18 cellular contexts compared by ENCODE assay signal in genomic region chr19:1967087-1967608, GRCh38. TPM values are rescaled to one million over a fixed set of nuclear protein-coding genes. Genes with fewer than 3 reads are reported as not detected.
DNase-seq lines count a peak whose midpoint lies in the region; ATAC-seq and TF ChIP-seq lines count a peak whose summit lies in the region.
"Had no signal": no experiment of that assay in that cellular context is flagged by ENCODE, and none has a peak within 500 bp of the region (broad histone marks: within the 10 kb centered on the region; RNA-seq: fewer than 3 reads in every experiment).

No MANE protein-coding gene starts in this region.

- peaks cover 21% of the 10 kb centered on the region for H3K4me1 Mint-ChIP-seq in CD8-positive, alpha-beta T cell (ENCODE audit: low read depth)

- intact Hi-C loops in CD8-positive, alpha-beta T cell (cut with DNase I, micrococcal nuclease): loop anchor here in 1 of 2 experiments (2.0 kb wide), 1 partner anchor 38 kb away; no protein-coding TSS in a partner anchor

- peak overlapping the region; percentile 0 to 60 (median 29); a peak in 11 of 22 replicates for H3K9ac ChIP-seq in BLaER1 treated with 17β-estradiol and CSF1 and Interleukin-3, amounts not matched to agents 10 nM and 100 nM

- peak overlapping the region; percentile 87 for H3K27ac Mint-ChIP-seq in CD8-positive, alpha-beta T cell
- H3K27ac Mint-ChIP-seq: T-helper 1 cell treated with Interleukin-12 subunit alpha and Interleukin-12 subunit beta and Interleukin-4 antibody, amounts not matched to agents 30 μg/mL and 1 μg/mL, for 36 hours; type B pancreatic cell had no signal

- H3K9me3 Mint-ChIP-seq in CD8-positive, alpha-beta T cell: no peaks in the 10 kb centered on the region
- H3K9me3 Mint-ChIP-seq: CD14-positive monocyte; T-helper 1 cell treated with Interleukin-12 subunit alpha and Interleukin-12 subunit beta and Interleukin-4 antibody, amounts not matched to agents 30 μg/mL and 1 μg/mL, for 36 hours; type B pancreatic cell had no signal

- no peak for TF ChIP-seq CTCF in CD8-positive, alpha-beta T cell (IDR thresholded peaks at IDR 0.05)

- ATAC-seq in CD8-positive, alpha-beta T cell: peak; percentile 65
- no peak for ATAC-seq in GM18867 (IDR thresholded peaks at IDR 0.05; ENCODE audit: unreplicated experiment)
- ATAC-seq: left colon, mucosa of descending colon, sciatic nerve had no signal

- peak overlapping the region in 3 of 10 experiments; percentile 21 to 37 (median 32); a peak in 3 of 20 replicates for H3K4me3 ChIP-seq in BLaER1 treated with 17β-estradiol and CSF1 and Interleukin-3, amounts not matched to agents 10 nM and 100 nM
- H3K4me3 ChIP-seq in CD8-positive, alpha-beta T cell (ENCODE audit: low read depth, low read length): no peak overlapping the region
- peak overlapping the region; percentile 8 for H3K4me3 ChIP-seq in effector memory CD4-positive, alpha-beta T cell (ENCODE audit: insufficient read depth, low read depth, low read length, poor library complexity, severe bottlenecking)
- H3K4me3 ChIP-seq: mucosa of descending colon had no signal

- peaks cover 21% of the 10 kb centered on the region for H3K36me3 Mint-ChIP-seq in CD8-positive, alpha-beta T cell
- H3K36me3 Mint-ChIP-seq: type B pancreatic cell had no signal

- peak overlapping the region; percentile 52 to 93 (median 81) for H3K4me2 ChIP-seq in BLaER1 treated with 17β-estradiol and CSF1 and Interleukin-3, amounts not matched to agents 10 nM and 100 nM

- CTCF ChIA-PET in CD8-positive, alpha-beta T cell (lab: Charles Lee): interaction anchor here (1.1 kb wide), 1 partner anchor 24 kb away, joined by 3 read pairs; no protein-coding TSS in a partner anchor

- no peaks in the 10 kb centered on the region for H3K27me3 ChIP-seq in BLaER1 treated with 17β-estradiol and CSF1 and Interleukin-3, amounts not matched to agents 10 nM and 100 nM
- no peaks in the 10 kb centered on the region for H3K27me3 ChIP-seq in CD8-positive, alpha-beta T cell (ENCODE audit: insufficient read depth, low read length)
- no peaks in the 10 kb centered on the region for H3K27me3 ChIP-seq in effector memory CD4-positive, alpha-beta T cell (replicated peaks; ENCODE audit: control insufficient read depth, insufficient read depth, low read length, poor library complexity, severe bottlenecking)

- H3K36me3 ChIP-seq in BLaER1 treated with 17β-estradiol and CSF1 and Interleukin-3, amounts not matched to agents 10 nM and 100 nM: peaks cover 29 to 71% (median 47%) of the 10 kb centered on the region in 11 experiments
- H3K36me3 ChIP-seq in CD8-positive, alpha-beta T cell (ENCODE audit: insufficient read depth, low read length): peaks cover 5% of the 10 kb centered on the region
- H3K36me3 ChIP-seq in effector memory CD4-positive, alpha-beta T cell (ENCODE audit: control insufficient read depth, insufficient read depth, low read length): peaks cover 30% of the 10 kb centered on the region

- peaks cover 23 to 46% (median 39%) of the 10 kb centered on the region in 10 experiments for H3K4me1 ChIP-seq in BLaER1 treated with 17β-estradiol and CSF1 and Interleukin-3, amounts not matched to agents 10 nM and 100 nM
- H3K4me1 ChIP-seq in CD8-positive, alpha-beta T cell (ENCODE audit: insufficient read depth, low read length): peaks cover 16% of the 10 kb centered on the region
- H3K4me1 ChIP-seq in effector memory CD4-positive, alpha-beta T cell (ENCODE audit: control insufficient read depth, insufficient read depth, low read length, poor library complexity, severe bottlenecking): peaks cover 13% of the 10 kb centered on the region

- H4K20me1 ChIP-seq in BLaER1 treated with 17β-estradiol and CSF1 and Interleukin-3, amounts not matched to agents 10 nM and 100 nM: peaks cover 77 to 99% (median 92%) of the 10 kb centered on the region in 11 experiments

- POLR2A ChIA-PET in CD8-positive, alpha-beta T cell (lab: Charles Lee): no interaction called here

- peak overlapping the region; percentile 62 for H3K4me3 Mint-ChIP-seq in CD8-positive, alpha-beta T cell
- H3K4me3 Mint-ChIP-seq: CD14-positive monocyte; T-helper 1 cell treated with Interleukin-12 subunit alpha and Interleukin-12 subunit beta and Interleukin-4 antibody, amounts not matched to agents 30 μg/mL and 1 μg/mL, for 36 hours; type B pancreatic cell had no signal

- H3K27me3 Mint-ChIP-seq in CD8-positive, alpha-beta T cell (ENCODE audit: low read depth): no peaks in the 10 kb centered on the region
- H3K27me3 Mint-ChIP-seq: type B pancreatic cell had no signal

- no peaks in the 10 kb centered on the region for H3K9me3 ChIP-seq in BLaER1 treated with 17β-estradiol and CSF1 and Interleukin-3, amounts not matched to agents 10 nM and 100 nM (replicated peaks in 1 of 11)
- H3K9me3 ChIP-seq in CD8-positive, alpha-beta T cell (ENCODE audit: low read length): no peaks in the 10 kb centered on the region
- no peaks in the 10 kb centered on the region for H3K9me3 ChIP-seq in effector memory CD4-positive, alpha-beta T cell (ENCODE audit: control insufficient read depth, low read length)
- H3K9me3 ChIP-seq: mucosa of descending colon had no signal

- peak overlapping the region in 5 of 11 experiments; percentile 0 to 42 (median 18); a peak in 5 of 22 replicates for H3K27ac ChIP-seq in BLaER1 treated with 17β-estradiol and CSF1 and Interleukin-3, amounts not matched to agents 10 nM and 100 nM
- H3K27ac ChIP-seq in CD8-positive, alpha-beta T cell (ENCODE audit: low read depth, low read length): peak overlapping the region; percentile 6
- H3K27ac ChIP-seq in effector memory CD4-positive, alpha-beta T cell (ENCODE audit: insufficient read depth, low read length, poor library complexity, severe bottlenecking): no peak overlapping the region

- DNase-seq in CD8-positive, alpha-beta T cell: peak in 6 of 7 experiments; percentile 15 to 67 (median 47)
- peak; percentile 47 for DNase-seq in activated T-cell treated with anti-CD3 and anti-CD28 coated beads, Interleukin-2, amount 50 U/mL, for 1 hour
- no peak for DNase-seq in effector memory CD4-positive, alpha-beta T cell
- no peak for DNase-seq in OCI-M2 (lab: John Stamatoyannopoulos, UW; ENCODE audit: unreplicated experiment)
- DNase-seq in glomerular visceral epithelial cell (ENCODE audit: extremely low spot score): no peak
- DNase-seq: cerebellar nuclear complex, HCEC 1CT, left colon, MM.1S, mucosa of descending colon, NCI-H187 treated with DMSO at 0.1 percent for 48 hours, Right ventricle myocardium superior had no signal

RNA-seq across cellular contexts. Expression of gene CSNK1G2, which starts 26.2 kb away (rescaled TPM):
- 100 to 1,000 TPM; 140 to 141 TPM for total RNA-seq in CD8-positive, alpha-beta T cell

RNA-seq across cellular contexts. Expression of gene BTBD2, which starts 48.4 kb away (rescaled TPM):
- 10 to 100 TPM; 34.5 to 35.5 TPM for total RNA-seq in CD8-positive, alpha-beta T cell

Comparison
In these comparisons a context has a peak if more than half of its experiments do, and no peak if none do; other contexts are left out.
1. DNase-seq: peak in CD8-positive, alpha-beta T cell (6 of 7) and activated T-cell treated with anti-CD3 and anti-CD28 coated beads, Interleukin-2, amount 50 U/mL, for 1 hour (single experiment); none in effector memory CD4-positive, alpha-beta T cell (0 of 3), OCI-M2 (single experiment) and glomerular visceral epithelial cell (single experiment).